ENCODE assay signal across 9 cellular contexts in the genomic region with DNA sequence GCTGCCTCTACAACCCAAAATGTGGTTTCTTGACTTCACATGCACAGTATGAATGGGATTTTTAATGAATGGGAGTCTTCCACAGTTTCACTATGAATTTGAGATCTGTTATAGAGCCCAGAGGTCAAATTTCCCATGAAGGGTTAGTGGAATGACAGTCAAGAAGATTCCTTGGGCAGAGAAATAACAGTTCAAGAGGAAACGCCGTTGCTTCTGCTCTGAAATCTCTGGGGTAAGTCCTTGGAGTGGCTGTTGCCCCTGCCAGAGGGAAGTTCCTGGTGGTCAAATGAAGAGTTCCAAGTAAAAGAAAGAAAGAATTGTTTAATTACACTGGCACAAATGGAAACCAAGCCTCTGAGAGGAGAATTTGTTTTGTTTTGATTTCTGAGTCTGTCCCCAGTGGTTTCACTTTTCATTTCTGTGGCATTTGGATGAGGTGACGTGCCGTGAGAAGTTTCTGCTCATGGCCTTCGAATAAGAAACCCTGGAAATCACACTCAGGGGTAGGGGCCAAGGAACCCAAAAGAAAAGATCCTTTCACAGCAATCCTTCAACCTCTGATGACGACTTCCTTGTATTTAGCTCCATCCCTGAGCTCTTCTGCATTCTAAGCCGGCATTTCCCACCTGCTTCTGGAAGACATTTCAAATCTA.
DNase-seq lines count a peak whose midpoint lies in the region; ATAC-seq lines count a peak whose summit lies in the region.
"Had no signal": no experiment of that assay in that cellular context is flagged by ENCODE, and none has a peak within 500 bp of the region (broad histone marks: within the 10 kb centered on the region; RNA-seq: fewer than 3 reads in every experiment).

No MANE protein-coding gene starts in this region.

- H3K36me3 ChIP-seq in aorta (ENCODE audit: control insufficient read depth in 1 of 2, insufficient read depth in 2 of 2, low read length in 1 of 2): no peaks in the 10 kb centered on the region
- H3K36me3 ChIP-seq: cardiac muscle cell had no signal

- intact Hi-C loops in left ventricle myocardium superior (cut with micrococcal nuclease) (no loop called here), aorta (cut with DNase I) (no loop called here)

- 7 to 14% methylated on average over 7 of the region's 7 CpGs for WGBS in aorta, 2 donors

- DNase-seq in Daoy (ENCODE audit: low read depth): peak; percentile 61
- peak; percentile 12 for DNase-seq in LoVo (ENCODE audit: low spot score)
- no peak for DNase-seq in left ventricle myocardium superior
- DNase-seq in aorta: no peak
- no peak for DNase-seq in D341Med (ENCODE audit: low spot score)
- DNase-seq in inferior parietal cortex (ENCODE audit: extremely low spot score): no peak
- DNase-seq in HuH-7.5 (ENCODE audit: low spot score): no peak

- ATAC-seq in GM21381 (IDR thresholded peaks at IDR 0.05; ENCODE audit: unreplicated experiment): peak; percentile 83
- peak; percentile 42 for ATAC-seq in left ventricle myocardium superior
- peak; percentile 44 for ATAC-seq in aorta (ENCODE audit: low FRiP score)

- H3K27ac ChIP-seq in aorta (ENCODE audit: low read depth in 1 of 2, low read length in 2 of 2): peak overlapping the region; percentile 57 to 76
- H3K27ac ChIP-seq: cardiac muscle cell had no signal

- peak overlapping the region; percentile 28 to 76 for H3K4me3 ChIP-seq in aorta (ENCODE audit: low read length in 2 of 2)
- H3K4me3 ChIP-seq: cardiac muscle cell had no signal

- H3K27me3 ChIP-seq in aorta (ENCODE audit: control insufficient read depth in 1 of 2, insufficient read depth in 2 of 2, low read length in 1 of 2): no peaks in the 10 kb centered on the region
- H3K27me3 ChIP-seq: cardiac muscle cell had no signal

- H3K4me1 ChIP-seq in aorta (ENCODE audit: control insufficient read depth in 1 of 2, insufficient read depth in 2 of 2, low read length in 2 of 2): peaks cover 1 to 8% of the 10 kb centered on the region in 2 donors

- no peaks in the 10 kb centered on the region for H3K9me3 ChIP-seq in aorta (ENCODE audit: control insufficient read depth, low read length)

Comparison
In these comparisons a context has a peak if more than half of its experiments do, and no peak if none do; other contexts are left out.
1. DNase-seq: peak in Daoy (single experiment) and LoVo (single experiment); none in left ventricle myocardium superior (single experiment), aorta (0 of 2), D341Med (single experiment), inferior parietal cortex (single experiment) and HuH-7.5 (single experiment).
2. Peak in every context shown above with its lines, with median percentiles within 50 percentile points of each other: ATAC-seq.